Comparison of ENCODE assay signal across 20 cellular contexts in genomic region chr12:111353603-111354295, GRCh38.
"Had no signal": no experiment of that assay in that cellular context is flagged by ENCODE, and none has a peak within 500 bp of the region (broad histone marks: within the 10 kb centered on the region; RNA-seq: fewer than 3 reads in every experiment).

No MANE protein-coding gene starts in this region.

- H3K36me3 ChIP-seq: esophagus muscularis mucosa, gastroesophageal sphincter, heart right ventricle, right atrium auricular region, tibial nerve had no signal

- H3K27me3 ChIP-seq: heart right ventricle, right atrium auricular region, tibial nerve had no signal

- H3K27ac Mint-ChIP-seq: activated CD4-positive, alpha-beta memory T cell treated with anti-CD3 and anti-CD28 coated beads, Interleukin-2, amount 10 ng/mL, durations not matched to agents 7 days and 5 days; activated CD4-positive, alpha-beta T cell treated with anti-CD3 and anti-CD28 coated beads for 36 hours; activated CD8-positive, alpha-beta memory T cell treated with anti-CD3 and anti-CD28 coated beads, Interleukin-2, amount 10 ng/mL, durations not matched to agents 7 days and 5 days; activated naive CD8-positive, alpha-beta T cell; nephron progenitor cell had no signal

- H3K27ac ChIP-seq: esophagus muscularis mucosa, gastroesophageal sphincter, heart right ventricle, right atrium auricular region, tibial nerve, VCaP had no signal

- H3K36me3 Mint-ChIP-seq: activated CD8-positive, alpha-beta memory T cell treated with anti-CD3 and anti-CD28 coated beads, Interleukin-2, amount 10 ng/mL, durations not matched to agents 7 days and 5 days; activated naive CD8-positive, alpha-beta T cell had no signal

- H3K4me1 Mint-ChIP-seq: activated CD4-positive, alpha-beta T cell treated with anti-CD3 and anti-CD28 coated beads for 36 hours had no signal

- H3K4me3 Mint-ChIP-seq: activated CD4-positive, alpha-beta memory T cell treated with anti-CD3 and anti-CD28 coated beads, Interleukin-2, amount 10 ng/mL, durations not matched to agents 7 days and 5 days; activated CD4-positive, alpha-beta T cell treated with anti-CD3 and anti-CD28 coated beads for 36 hours; activated CD8-positive, alpha-beta memory T cell treated with anti-CD3 and anti-CD28 coated beads, Interleukin-2, amount 10 ng/mL, durations not matched to agents 7 days and 5 days; activated naive CD8-positive, alpha-beta T cell; nephron progenitor cell had no signal

- H3K4me3 ChIP-seq: esophagus muscularis mucosa, gastroesophageal sphincter, heart right ventricle, lung, right atrium auricular region, tibial nerve had no signal

- ATAC-seq: activated CD4-positive, alpha-beta T cell treated with anti-CD3 and anti-CD28 coated beads for 36 hours; activated CD8-positive, alpha-beta memory T cell treated with anti-CD3 and anti-CD28 coated beads, Interleukin-2, amount 10 ng/mL, durations not matched to agents 7 days and 5 days; gastroesophageal sphincter had no signal

- DNase-seq: activated CD4-positive, alpha-beta memory T cell treated with anti-CD3 and anti-CD28 coated beads, Interleukin-2, amount 10 ng/mL, durations not matched to agents 7 days and 5 days; activated CD4-positive, alpha-beta T cell treated with anti-CD3 and anti-CD28 coated beads for 36 hours; activated CD8-positive, alpha-beta memory T cell treated with anti-CD3 and anti-CD28 coated beads, Interleukin-2, amount 10 ng/mL, durations not matched to agents 7 days and 5 days; effector CD4-positive, alpha-beta T cell; heart right ventricle; midbrain; nephron progenitor cell; occipital lobe; stimulated activated CD4-positive, alpha-beta T cell treated with anti-CD3 and anti-CD28 coated beads, Interleukin-12 subunit alpha, Interleukin-12 subunit beta, amount 100 ng/mL, for 4 hours; stimulated activated CD4-positive, alpha-beta T cell treated with anti-CD3 and anti-CD28 coated beads, Interleukin-1b, Interleukin-23, amount 100 ng/mL, for 48 hours; stimulated activated CD8-positive, alpha-beta memory T cell treated with anti-CD3 and anti-CD28 coated beads, Interleukin-4, amount 100 ng/mL, for 48 hours; stimulated activated naive CD4-positive, alpha-beta T cell treated with Interleukin-2 at 50 U/mL for 16 hours; T-helper 2 cell had no signal

- H3K4me1 ChIP-seq: esophagus muscularis mucosa, gastroesophageal sphincter, heart right ventricle, right atrium auricular region, tibial nerve had no signal

- H3K27me3 Mint-ChIP-seq: activated CD4-positive, alpha-beta T cell treated with anti-CD3 and anti-CD28 coated beads for 36 hours; activated CD8-positive, alpha-beta memory T cell treated with anti-CD3 and anti-CD28 coated beads, Interleukin-2, amount 10 ng/mL, durations not matched to agents 7 days and 5 days; activated naive CD8-positive, alpha-beta T cell had no signal
